ENCODE assay signal across 8 cellular contexts in the genomic region with DNA sequence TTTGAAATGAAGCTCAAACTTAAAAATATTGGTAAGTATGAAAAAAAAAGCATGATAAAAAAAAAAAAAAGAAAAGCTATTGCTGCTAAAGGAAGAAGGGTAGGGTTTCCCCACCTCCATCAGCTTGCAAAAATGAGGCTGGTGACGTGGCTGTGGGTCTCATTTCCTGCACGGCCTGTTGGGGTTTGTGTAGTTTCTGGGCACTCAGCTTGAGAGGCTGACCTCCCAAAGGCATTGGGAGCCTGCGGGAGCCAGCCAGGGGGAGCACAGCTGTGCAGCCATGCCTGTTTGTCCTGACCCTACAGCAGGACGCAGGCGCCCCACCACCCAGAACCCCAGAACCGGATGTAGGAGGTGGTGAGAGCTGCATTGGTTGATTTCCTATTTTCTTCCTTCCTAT. TPM values are rescaled to one million over a fixed set of nuclear protein-coding genes. Genes with fewer than 3 reads are reported as not detected.
DNase-seq lines count a peak whose midpoint lies in the region; ATAC-seq, FAIRE-seq and TF ChIP-seq lines count a peak whose summit lies in the region.

No MANE protein-coding gene starts in this region.

- no peak for TF ChIP-seq CTCF in chondrocyte (IDR thresholded peaks at IDR 0.05)

- no peaks in the 10 kb centered on the region for H3K9me3 Mint-ChIP-seq in stimulated activated naive CD8-positive, alpha-beta T cell treated with anti-CD3 and anti-CD28 coated beads, Interleukin-15, Interleukin-2, amounts not matched to agents 100 ng/mL and 50 ng/mL, for 24 hours
- H3K9me3 Mint-ChIP-seq in chondrocyte (ENCODE audit: low read depth), result no peaks in the 10 kb centered on the region

- ATAC-seq in GM19328 (IDR thresholded peaks at IDR 0.05; ENCODE audit: unreplicated experiment), result peak; percentile 66
- ATAC-seq in HG03432 (IDR thresholded peaks at IDR 0.05; ENCODE audit: unreplicated experiment), result peak; percentile 83
- no peak for ATAC-seq in left colon

- peak overlapping the region; percentile 83 for H3K27ac Mint-ChIP-seq in stimulated activated naive CD8-positive, alpha-beta T cell treated with anti-CD3 and anti-CD28 coated beads, Interleukin-15, Interleukin-2, amounts not matched to agents 100 ng/mL and 50 ng/mL, for 24 hours
- H3K27ac Mint-ChIP-seq in chondrocyte (ENCODE audit: unreplicated experiment), result no peak overlapping the region

- intact Hi-C loops in left colon (cut with DNase I, micrococcal nuclease), result no loop called here

- FAIRE-seq in HTR-8/SVneo (lab: Jason Lieb, UNC), result no peak

- no peaks in the 10 kb centered on the region for H3K27me3 Mint-ChIP-seq in stimulated activated naive CD8-positive, alpha-beta T cell treated with anti-CD3 and anti-CD28 coated beads, Interleukin-15, Interleukin-2, amounts not matched to agents 100 ng/mL and 50 ng/mL, for 24 hours
- no peaks in the 10 kb centered on the region for H3K27me3 Mint-ChIP-seq in chondrocyte (ENCODE audit: low read depth)

- peak; percentile 50 to 57 for DNase-seq in activated CD8-positive, alpha-beta memory T cell treated with anti-CD3 and anti-CD28 coated beads for 4 hours (ENCODE audit: low read depth in 2 of 2)
- DNase-seq in left colon, result peak; percentile 34 to 41
- no peak for DNase-seq in chondrocyte (ENCODE audit: low spot score)
- DNase-seq in HTR-8/SVneo (ENCODE audit: insufficient read length, low spot score), result no peak
- DNase-seq in NCI-H1417 treated with DMSO at 0.1 percent for 48 hours (lab: John Stamatoyannopoulos, UW), result no peak

- H3K4me3 Mint-ChIP-seq in stimulated activated naive CD8-positive, alpha-beta T cell treated with anti-CD3 and anti-CD28 coated beads, Interleukin-15, Interleukin-2, amounts not matched to agents 100 ng/mL and 50 ng/mL, for 24 hours, result peak overlapping the region; percentile 31
- no peak overlapping the region for H3K4me3 Mint-ChIP-seq in chondrocyte (ENCODE audit: unreplicated experiment)

- H3K36me3 Mint-ChIP-seq in stimulated activated naive CD8-positive, alpha-beta T cell treated with anti-CD3 and anti-CD28 coated beads, Interleukin-15, Interleukin-2, amounts not matched to agents 100 ng/mL and 50 ng/mL, for 24 hours (ENCODE audit: low read depth), result no peaks in the 10 kb centered on the region
- no peaks in the 10 kb centered on the region for H3K36me3 Mint-ChIP-seq in chondrocyte (ENCODE audit: low read depth)

- H3K4me1 Mint-ChIP-seq in stimulated activated naive CD8-positive, alpha-beta T cell treated with anti-CD3 and anti-CD28 coated beads, Interleukin-15, Interleukin-2, amounts not matched to agents 100 ng/mL and 50 ng/mL, for 24 hours (ENCODE audit: low read depth), result peaks cover 65% of the 10 kb centered on the region
- peaks cover 6% of the 10 kb centered on the region for H3K4me1 Mint-ChIP-seq in chondrocyte (ENCODE audit: low read depth)

RNA-seq across cellular contexts. Expression of gene CARD11, which starts 48.8 kb away (rescaled TPM):
- 1 to 10 TPM; 2.0 to 2.8 TPM for total RNA-seq in left colon
- total RNA-seq in chondrocyte, result 0.39 to 1.8 TPM (median 1.7 TPM) in 3 replicates

Comparison
In these comparisons a context has a peak if more than half of its experiments do, and no peak if none do; other contexts are left out.
1. DNase-seq: peak in activated CD8-positive, alpha-beta memory T cell treated with anti-CD3 and anti-CD28 coated beads for 4 hours (2 of 2) and left colon (2 of 2); none in chondrocyte (single experiment), HTR-8/SVneo (single experiment) and NCI-H1417 treated with DMSO at 0.1 percent for 48 hours (single experiment).